ENCODE assay signal across 11 cellular contexts in the genomic region with DNA sequence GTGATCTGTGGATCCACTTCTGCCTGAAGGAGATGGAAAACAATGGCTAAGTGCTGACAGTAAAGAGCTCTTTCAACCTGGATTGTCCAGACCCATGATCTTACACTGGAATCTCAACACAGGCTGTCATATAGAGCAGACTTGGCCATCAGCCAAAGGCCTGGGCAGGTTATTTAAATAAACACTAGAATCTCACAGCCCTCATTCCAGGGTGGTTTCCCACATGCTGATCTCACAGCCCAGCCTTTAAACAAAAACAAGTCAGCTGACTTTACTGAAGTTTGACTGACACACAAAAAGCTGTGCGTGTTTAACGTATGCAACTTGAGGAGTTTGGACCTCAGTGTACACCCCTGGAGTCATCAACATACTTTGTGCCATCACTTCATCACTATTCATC. TPM values are rescaled to one million over a fixed set of nuclear protein-coding genes. Genes with fewer than 3 reads are reported as not detected.
DNase-seq lines count a peak whose midpoint lies in the region; ATAC-seq and TF ChIP-seq lines count a peak whose summit lies in the region.
"Had no signal": no experiment of that assay in that cellular context is flagged by ENCODE, and none has a peak within 500 bp of the region (broad histone marks: within the 10 kb centered on the region; RNA-seq: fewer than 3 reads in every experiment).

No MANE protein-coding gene starts in this region.

- H3K9me3 ChIP-seq in body of pancreas (no peaks in the 10 kb centered on the region), sigmoid colon (no peaks in the 10 kb centered on the region)

- intact Hi-C loops in body of pancreas (cut with DNase I) (no loop called here), sigmoid colon (cut with DNase I) (no loop called here)
- intact Hi-C loops in activated CD4-positive, alpha-beta memory T cell treated with anti-CD3 and anti-CD28 coated beads for 36 hours (cut with micrococcal nuclease): no loop called here

- no peak for TF ChIP-seq POLR2A in body of pancreas (IDR thresholded peaks at IDR 0.05)
- TF ChIP-seq POLR2A in sigmoid colon (IDR thresholded peaks at IDR 0.05): no peak

- TF ChIP-seq EP300 in sigmoid colon (IDR thresholded peaks at IDR 0.05): no peak

- no peak overlapping the region for H3K4me3 Mint-ChIP-seq in activated CD4-positive, alpha-beta memory T cell treated with anti-CD3 and anti-CD28 coated beads for 36 hours

- no peaks in the 10 kb centered on the region for H3K27me3 Mint-ChIP-seq in activated CD4-positive, alpha-beta memory T cell treated with anti-CD3 and anti-CD28 coated beads for 36 hours

- no peak overlapping the region for H3K4me3 ChIP-seq in body of pancreas
- no peak overlapping the region for H3K4me3 ChIP-seq in sigmoid colon

- in situ Hi-C loops in KBM-7 (cut with MboI; ENCODE audit: low pct_unique_long_range_greater_than_20kb, low sequenced_read_pairs): no loop called here

- no peaks in the 10 kb centered on the region for H3K4me1 Mint-ChIP-seq in activated CD4-positive, alpha-beta memory T cell treated with anti-CD3 and anti-CD28 coated beads for 36 hours (ENCODE audit: low read depth)

- H3K27ac ChIP-seq in body of pancreas: no peak overlapping the region
- H3K27ac ChIP-seq in sigmoid colon: no peak overlapping the region

- 14 to 17% methylated on average over 2 of the region's 2 CpGs for WGBS in body of pancreas, 2 donors
- 11 to 63% methylated on average over 2 of the region's 2 CpGs for WGBS in sigmoid colon, 2 donors

- DNase-seq in NCI-H1694 treated with DMSO at 0.1 percent for 48 hours (lab: John Stamatoyannopoulos, UW) (peak; percentile 10), body of pancreas (peak; percentile 32 to 63 (median 50)), sigmoid colon (peak; percentile 42), KBM-7 (no peak), RKO (ENCODE audit: low spot score) (no peak)
- no peak for DNase-seq in activated CD4-positive, alpha-beta memory T cell treated with anti-CD3 and anti-CD28 coated beads for 36 hours
- DNase-seq: hypothalamus, right cardiac atrium, T-helper 2 cell had no signal

- CTCF ChIA-PET in activated CD4-positive, alpha-beta memory T cell treated with anti-CD3 and anti-CD28 coated beads for 36 hours (lab: Charles Lee): no interaction called here

- H3K27me3 ChIP-seq in body of pancreas (no peaks in the 10 kb centered on the region), sigmoid colon (no peaks in the 10 kb centered on the region)

- POLR2A ChIA-PET in activated CD4-positive, alpha-beta memory T cell treated with anti-CD3 and anti-CD28 coated beads for 36 hours (lab: Charles Lee): no interaction called here

- TF ChIP-seq CTCF in body of pancreas (IDR thresholded peaks at IDR 0.05): no peak
- TF ChIP-seq CTCF in sigmoid colon (IDR thresholded peaks at IDR 0.05): no peak

- ATAC-seq in GM19463 (IDR thresholded peaks at IDR 0.05; ENCODE audit: unreplicated experiment): peak; percentile 67
- peak; percentile 33 for ATAC-seq in body of pancreas
- ATAC-seq: activated naive CD4-positive, alpha-beta T cell treated with anti-CD3 and anti-CD28 coated beads, Interleukin-2, amount 50 U/mL, for 72 hours; right cardiac atrium had no signal

- H3K27ac Mint-ChIP-seq in activated CD4-positive, alpha-beta memory T cell treated with anti-CD3 and anti-CD28 coated beads for 36 hours: no peak overlapping the region
- H3K27ac Mint-ChIP-seq: activated naive CD4-positive, alpha-beta T cell treated with anti-CD3 and anti-CD28 coated beads, Interleukin-2, amount 50 U/mL, for 72 hours had no signal

- H3K36me3 ChIP-seq in body of pancreas (replicated peaks in 1 of 2; ENCODE audit: insufficient read depth in 1 of 2, low read depth in 2 of 2) (no peaks in the 10 kb centered on the region), sigmoid colon (no peaks in the 10 kb centered on the region)

- no peaks in the 10 kb centered on the region for H3K9me3 Mint-ChIP-seq in activated CD4-positive, alpha-beta memory T cell treated with anti-CD3 and anti-CD28 coated beads for 36 hours
- H3K9me3 Mint-ChIP-seq: activated naive CD4-positive, alpha-beta T cell treated with anti-CD3 and anti-CD28 coated beads, Interleukin-2, amount 50 U/mL, for 72 hours had no signal

- H3K4me1 ChIP-seq in body of pancreas: no peaks in the 10 kb centered on the region
- peaks cover 0 to under 1% (median 0%) of the 10 kb centered on the region in 4 donors for H3K4me1 ChIP-seq in sigmoid colon

- no peaks in the 10 kb centered on the region for H3K36me3 Mint-ChIP-seq in activated CD4-positive, alpha-beta memory T cell treated with anti-CD3 and anti-CD28 coated beads for 36 hours
- H3K36me3 Mint-ChIP-seq: activated naive CD4-positive, alpha-beta T cell treated with anti-CD3 and anti-CD28 coated beads, Interleukin-2, amount 50 U/mL, for 72 hours had no signal

RNA-seq across cellular contexts. Expression of gene SYNDIG1, which starts 28.4 kb away (rescaled TPM):
- total RNA-seq in body of pancreas: under 1 TPM in 1 of 2 donors, not detected in 1; 0.78 TPM
- total RNA-seq in sigmoid colon: under 1 TPM in 3 of 4 donors, not detected in 1; 0.16 to 0.36 (median 0.27) TPM
- polyA plus RNA-seq in sigmoid colon: under 1 TPM in 2 of 3 donors, not detected in 1; 0.60 to 0.69 TPM
- not detected for total RNA-seq in activated CD4-positive, alpha-beta memory T cell treated with anti-CD3 and anti-CD28 coated beads for 36 hours
- total RNA-seq: activated naive CD4-positive, alpha-beta T cell treated with anti-CD3 and anti-CD28 coated beads, Interleukin-2, amount 50 U/mL, for 72 hours had no signal

Comparison
In these comparisons a context has a peak if more than half of its experiments do, and no peak if none do; other contexts are left out.
1. DNase-seq: peak in NCI-H1694 treated with DMSO at 0.1 percent for 48 hours (single experiment), body of pancreas (4 of 4) and sigmoid colon (single experiment); none in KBM-7 (single experiment), activated CD4-positive, alpha-beta memory T cell treated with anti-CD3 and anti-CD28 coated beads for 36 hours (single experiment) and RKO (single experiment).